ENCODE assay signal across 22 cellular contexts in genomic region chr15:70294906-70295305, GRCh38.
"Had no signal": no experiment of that assay in that cellular context is flagged by ENCODE, and none has a peak within 500 bp of the region (broad histone marks: within the 10 kb centered on the region; RNA-seq: fewer than 3 reads in every experiment).

No MANE protein-coding gene starts in this region.

- DNase-seq: IMR-90, Karpas-422, KG1, MG63, NCI-H1092, NCI-H1105 treated with DMSO at 0.1 percent for 48 hours, NCI-H1417 treated with DMSO at 0.1 percent for 48 hours, NCI-H187, NCI-H2029, NCI-H2081 treated with DMSO at 0.1 percent for 48 hours, NCI-H2171, NCI-H226, NCI-H446, NCI-H510A, NCI-H524 treated with DMSO at 0.1 percent for 48 hours, NCI-H69, NCI-H774, RPMI8226, SHP77, SK-N-SH had no signal

- ATAC-seq: HepG2 had no signal

- H3K36me3 ChIP-seq: MG63 had no signal

- H3K4me3 ChIP-seq: MG63 had no signal

- H3K27me3 ChIP-seq: MG63 had no signal

- H3K4me2 ChIP-seq: SK-N-SH had no signal

- FAIRE-seq: HepG2, RCC 7860 had no signal

- H3K9me3 ChIP-seq: MG63, SK-N-SH had no signal

- H3K9ac ChIP-seq: SK-N-SH had no signal
